Comparison of ENCODE assay signal across 9 cellular contexts in genomic region chr17:79007504-79008381, GRCh38. TPM values are rescaled to one million over a fixed set of nuclear protein-coding genes. Genes with fewer than 3 reads are reported as not detected.
DNase-seq lines count a peak whose midpoint lies in the region; ATAC-seq, FAIRE-seq and TF ChIP-seq lines count a peak whose summit lies in the region.
"Had no signal": no experiment of that assay in that cellular context is flagged by ENCODE, and none has a peak within 500 bp of the region (broad histone marks: within the 10 kb centered on the region; RNA-seq: fewer than 3 reads in every experiment).

No MANE protein-coding gene starts in this region.

- DNase-seq in A549 (ENCODE audit: low read depth in 1 of 2, low spot score in 1 of 2) (no peak), HFF-Myc (ENCODE audit: extremely low read depth, low read depth) (no peak), K562 (ENCODE audit: extremely low read depth in 1 of 4, low spot score in 3 of 4) (peak in 1 of 4 experiments; percentile 9), G401 (ENCODE audit: low spot score) (no peak), frontal cortex (ENCODE audit: low spot score in 2 of 2) (no peak), NCI-H446 treated with DMSO at 0.1 percent for 48 hours (lab: John Stamatoyannopoulos, UW) (no peak)
- DNase-seq: stimulated activated CD4-positive, alpha-beta T cell treated with anti-CD3 and anti-CD28 coated beads, Interleukin-4, amount 100 ng/mL, for 1 hour had no signal

- TF ChIP-seq RAD21 in A549 (conservative IDR thresholded peaks at IDR 0.05 in 1 of 2, IDR thresholded peaks at IDR 0.05 in 1 of 2) = no peak
- no peak for TF ChIP-seq RAD21 in K562 (CRISPR knock-in tag; conservative IDR thresholded peaks at IDR 0.05 in 1 of 2, IDR thresholded peaks at IDR 0.05 in 1 of 2)

- peaks cover 8% of the 10 kb centered on the region for H3K9me1 ChIP-seq in K562 (ENCODE audit: control insufficient read depth, insufficient read depth, low read length)

- no peak for TF ChIP-seq POLR2A in A549 (IDR thresholded peaks at IDR 0.05; ENCODE audit: low read length)
- no peak for TF ChIP-seq POLR2A in K562 (conservative IDR thresholded peaks at IDR 0.05)

- in situ Hi-C loops in K562 (cut with MboI) (no loop called here), G401 (cut with HindIII; ENCODE audit: low sequenced_read_pairs) (no loop called here)

- no peak overlapping the region for H2AFZ ChIP-seq in K562 (ENCODE audit: low read depth, low read length)

- peaks cover 56% of the 10 kb centered on the region for H3K79me2 ChIP-seq in K562 (ENCODE audit: control insufficient read depth, insufficient read depth, low read length)

- no peak for FAIRE-seq in A549 (lab: Jason Lieb, UNC)
- no peak for FAIRE-seq in K562 (lab: Jason Lieb, UNC)
- no peak for FAIRE-seq in frontal cortex (lab: Jason Lieb, UNC)

- peak overlapping the region in 1 of 2 experiments; percentile 75; a peak in 2 of 4 replicates for H3K9ac ChIP-seq in K562 (ENCODE audit: insufficient read depth in 1 of 2, low read depth in 2 of 2, low read length in 2 of 2)
- peak overlapping the region; percentile 78 for H3K9ac ChIP-seq in mucosa of stomach (ENCODE audit: low read length)

- BruUV-seq in K562 (replicated peaks; lab: Mats Ljungman, UMichigan) = no TSS peak

- WGBS in A549 (ENCODE audit: missing lambda C conversion rate) = 89% methylated on average over 21 of the region's 21 CpGs
- WGBS in K562 (ENCODE audit: insufficient coverage, low coverage, missing lambda C conversion rate) = 79% methylated on average over 20 of the region's 21 CpGs

- H3K4me1 ChIP-seq in A549 = peaks cover 31% of the 10 kb centered on the region
- H3K4me1 ChIP-seq in K562 (replicated peaks in 1 of 2; ENCODE audit: control insufficient read depth in 2 of 2, insufficient read depth in 2 of 2, low read length in 2 of 2) = peaks cover 25 to 30% of the 10 kb centered on the region in 2 experiments
- peaks cover 56% of the 10 kb centered on the region for H3K4me1 ChIP-seq in mucosa of stomach (ENCODE audit: control insufficient read depth, insufficient read depth, low read length)

- CTCF ChIA-PET in A549 (lab: Yijun Ruan, JAX) = interaction anchor here (0.9 to 3.2 kb wide), 7 partner anchors 11 to 383 kb away, joined by 3 to 15 read pairs (median 4); no protein-coding TSS in a partner anchor
- CTCF ChIA-PET in K562 (lab: Yijun Ruan, JAX; ENCODE audit: low intra/inter-chr PET ratio) = no interaction called here

- H4K20me1 ChIP-seq in K562 (replicated peaks; ENCODE audit: control insufficient read depth, insufficient read depth, low read length) = peaks cover 17% of the 10 kb centered on the region

- H3K4me2 ChIP-seq in A549 (peak overlapping the region; percentile 94), K562 (ENCODE audit: insufficient read depth, low read length) (peak overlapping the region; percentile 98; the same call in 1 of the 2 replicates)

- H3K27ac ChIP-seq in A549 (no peak overlapping the region; a peak in 1 of 6 replicates), K562 (ENCODE audit: extremely low read depth, low read depth, low read length) (no peak overlapping the region)

- no peak for TF ChIP-seq CTCF in A549 (IDR thresholded peaks at IDR 0.05)
- no peak for TF ChIP-seq CTCF in HFF-Myc (IDR thresholded peaks at IDR 0.05; ENCODE audit: low read depth, low read length, missing control alignments)
- no peak for TF ChIP-seq CTCF in K562 (IDR thresholded peaks at IDR 0.05 in 2 of 3, conservative IDR thresholded peaks at IDR 0.05 in 1 of 3; ENCODE audit: insufficient read depth in 2 of 3, low read depth in 1 of 3, low read length in 3 of 3)

- H3K36me3 ChIP-seq in K562 (ENCODE audit: control insufficient read depth, insufficient read depth, low read length) (peaks cover 19% of the 10 kb centered on the region; the same call in 2 of the 3 replicates), mucosa of stomach (ENCODE audit: control insufficient read depth, insufficient read depth, low read length) (no peaks in the 10 kb centered on the region)

- ATAC-seq in A549 (no peak), K562 (no peak), GM19467 (IDR thresholded peaks at IDR 0.05; ENCODE audit: unreplicated experiment) (no peak)

- POLR2A ChIA-PET in A549 (lab: Yijun Ruan, JAX) = no interaction called here
- POLR2A ChIA-PET in K562 (lab: Yijun Ruan, JAX) = interaction anchor here (0.6 to 1.4 kb wide), 3 partner anchors 21 to 403 kb away, joined by 3 to 5 read pairs (median 4); no protein-coding TSS in a partner anchor

- H3K27me3 ChIP-seq in K562 (ENCODE audit: control insufficient read depth in 2 of 2, insufficient read depth in 2 of 2, low read length in 2 of 2) = no peaks in the 10 kb centered on the region
- no peaks in the 10 kb centered on the region for H3K27me3 ChIP-seq in mucosa of stomach (ENCODE audit: control insufficient read depth, insufficient read depth, low read length)

- intact Hi-C loops in K562 (cut with micrococcal nuclease) = no loop called here

- H3K9me3 ChIP-seq in A549 (no peaks in the 10 kb centered on the region), K562 (replicated peaks; ENCODE audit: control insufficient read depth, insufficient read depth, low read depth, low read length) (no peaks in the 10 kb centered on the region), mucosa of stomach (ENCODE audit: control insufficient read depth, low read length) (no peaks in the 10 kb centered on the region)

- H3K4me3 ChIP-seq in A549 (peak overlapping the region; percentile 98; the same call in 1 of the 3 replicates), HFF-Myc (replicated peaks; ENCODE audit: low read depth, low read length) (peak overlapping the region; percentile 96), K562 (0 out of 2 replicates have a peak overlapping the region, but pooled peaks have one; percentile 98), mucosa of stomach (ENCODE audit: low read length) (peak overlapping the region; percentile 63)

- TF ChIP-seq EP300 in A549 (IDR thresholded peaks at IDR 0.05) (no peak), K562 (IDR thresholded peaks at IDR 0.05; ENCODE audit: low read length) (no peak)

RNA-seq across cellular contexts. Expression of gene CANT1, which starts 1.8 kb away (rescaled TPM):
- polyA plus RNA-seq in A549 (2011; rRNA removed) (65.5 and 70.0 TPM in 2 replicates), A549 (2017; fragmentation: RNase III; extraction: RNeasy Plus Mini Kit Qiagen cat#74134 plus additional on column Dnase treatment) (63.4 to 67.6 TPM (median 66.8 TPM) in 3 replicates), K562 (2011; rRNA removed) (22.5 and 27.2 TPM in 2 replicates), K562 (2014; fragmentation: Illumina TruSeq; extraction: Trizol) (25.8 and 29.2 TPM in 2 replicates), K562 (2014; fragmentation: Nextera tagmentation; extraction: Ambion mirVana) (1 to 10 TPM; 2.7 to 2.9 TPM), K562 (2014; rRNA removed) (24.9 and 25.2 TPM in 2 replicates)
- polyA plus RNA-seq in A549 (2012; cell fraction: cytosol; rRNA removed) = 73.1 and 91.1 TPM in 2 replicates
- polyA plus RNA-seq in A549 (2012; cell fraction: nucleus; rRNA removed) = 73.9 and 106 TPM in 2 replicates
- polyA minus RNA-seq in A549 (2011; rRNA and poly(A)+ RNA removed) = 66.6 and 67.2 TPM in 2 replicates
- total RNA-seq in K562 (2011; cell fraction: chromatin; rRNA removed; ENCODE audit: low replicate concordance) = 43.0 and 99.3 TPM in 2 replicates
- 96.1 and 114 TPM in 2 replicates for total RNA-seq in K562 (2011; cell fraction: nucleolus; rRNA removed)
- 74.2 and 76.3 TPM in 2 replicates for total RNA-seq in K562 (2011; cell fraction: nucleoplasm; rRNA removed)
- total RNA-seq in K562 (2014; rRNA removed) (25.7 and 30.6 TPM in 2 replicates), K562 (2014; rRNA removed; fragmentation: Illumina TruSeq; extraction: Trizol) (12.6 and 13.9 TPM in 2 replicates), K562 (2015; rRNA removed; fragmentation: Illumina TruSeq; extraction: Trizol) (21.6 and 23.9 TPM in 2 replicates), K562 (2021) (66.4 and 68.4 TPM in 2 replicates), frontal cortex (17.5 TPM)
- polyA plus RNA-seq in K562 (2011; cell fraction: cytosol; rRNA removed) = 22.3 and 42.0 TPM in 2 replicates
- polyA plus RNA-seq in K562 (2011; cell fraction: nucleus; rRNA removed) = 19.9 and 27.7 TPM in 2 replicates
- 50.7 and 73.7 TPM in 2 replicates for polyA plus RNA-seq in K562 (2012)
- 26.4 and 26.9 TPM in 2 replicates for polyA minus RNA-seq in K562 (2011; rRNA and poly(A)+ RNA removed)
- polyA minus RNA-seq in K562 (2011; cell fraction: cytosol; rRNA and poly(A)+ RNA removed) = 29.2 and 54.9 TPM in 2 replicates
- polyA minus RNA-seq in K562 (2011; cell fraction: nucleus; rRNA and poly(A)+ RNA removed) = 12.3 and 17.8 TPM in 2 replicates
- 66.1 and 80.1 TPM in 2 replicates for total RNA-seq in G401 (2014; rRNA removed; shearing (Covaris generic))

RNA-seq across cellular contexts. Expression of gene C1QTNF1, which starts 16.2 kb away (rescaled TPM):
- polyA plus RNA-seq in A549 (2011; rRNA removed) = 10.2 and 13.2 TPM in 2 replicates
- polyA plus RNA-seq in A549 (2012; cell fraction: cytosol; rRNA removed) = 5.2 and 8.3 TPM in 2 replicates
- 15.4 and 16.1 TPM in 2 replicates for polyA plus RNA-seq in A549 (2012; cell fraction: nucleus; rRNA removed)
- 26.1 to 27.8 TPM (median 27.3 TPM) in 3 replicates for polyA plus RNA-seq in A549 (2017; fragmentation: RNase III; extraction: RNeasy Plus Mini Kit Qiagen cat#74134 plus additional on column Dnase treatment)
- 12.9 and 13.3 TPM in 2 replicates for polyA minus RNA-seq in A549 (2011; rRNA and poly(A)+ RNA removed)
- total RNA-seq in K562 (2011; cell fraction: chromatin; rRNA removed; ENCODE audit: low replicate concordance) = not detected in 2 replicates
- total RNA-seq in K562 (2011; cell fraction: nucleolus; rRNA removed) = not detected in 2 replicates
- not detected in 2 replicates for total RNA-seq in K562 (2011; cell fraction: nucleoplasm; rRNA removed)
- not detected in 2 replicates for total RNA-seq in K562 (2014; rRNA removed)
- total RNA-seq in K562 (2014; rRNA removed; fragmentation: Illumina TruSeq; extraction: Trizol) = not detected in 2 replicates
- not detected in 2 replicates for total RNA-seq in K562 (2015; rRNA removed; fragmentation: Illumina TruSeq; extraction: Trizol)
- 0.09 and 0.22 TPM in 2 replicates for total RNA-seq in K562 (2021)
- polyA plus RNA-seq in K562 (2011; rRNA removed) = not detected in 2 replicates
- polyA plus RNA-seq in K562 (2011; cell fraction: cytosol; rRNA removed) = not detected in 2 replicates
- polyA plus RNA-seq in K562 (2011; cell fraction: nucleus; rRNA removed) = not detected in 2 replicates
- polyA plus RNA-seq in K562 (2012) = not detected in 2 replicates
- polyA plus RNA-seq in K562 (2014; fragmentation: Illumina TruSeq; extraction: Trizol) = not detected in 2 replicates
- not detected for polyA plus RNA-seq in K562 (2014; fragmentation: Nextera tagmentation; extraction: Ambion mirVana)
- not detected in 2 replicates for polyA plus RNA-seq in K562 (2014; rRNA removed)
- not detected in 2 replicates for polyA minus RNA-seq in K562 (2011; rRNA and poly(A)+ RNA removed)
- not detected in 2 replicates for polyA minus RNA-seq in K562 (2011; cell fraction: cytosol; rRNA and poly(A)+ RNA removed)
- not detected in 2 replicates for polyA minus RNA-seq in K562 (2011; cell fraction: nucleus; rRNA and poly(A)+ RNA removed)
- total RNA-seq in G401 (2014; rRNA removed; shearing (Covaris generic)) = not detected in 2 replicates
- 0.41 TPM for total RNA-seq in frontal cortex

RNA-seq across cellular contexts. Expression of gene LGALS3BP, which starts 28.0 kb away (rescaled TPM):
- 28.3 and 32.3 TPM in 2 replicates for polyA plus RNA-seq in A549 (2011; rRNA removed)
- polyA plus RNA-seq in A549 (2012; cell fraction: cytosol; rRNA removed) = 21.3 and 28.5 TPM in 2 replicates
- polyA plus RNA-seq in A549 (2012; cell fraction: nucleus; rRNA removed) = 104 and 148 TPM in 2 replicates
- polyA plus RNA-seq in A549 (2017; fragmentation: RNase III; extraction: RNeasy Plus Mini Kit Qiagen cat#74134 plus additional on column Dnase treatment) = 59.5 to 66.1 TPM (median 60.0 TPM) in 3 replicates
- 34.3 and 41.5 TPM in 2 replicates for polyA minus RNA-seq in A549 (2011; rRNA and poly(A)+ RNA removed)
- 1.6 and 6.3 TPM in 2 replicates for total RNA-seq in K562 (2011; cell fraction: chromatin; rRNA removed; ENCODE audit: low replicate concordance)
- 7.7 and 7.8 TPM in 2 replicates for total RNA-seq in K562 (2011; cell fraction: nucleolus; rRNA removed)
- total RNA-seq in K562 (2011; cell fraction: nucleoplasm; rRNA removed) = 4.3 and 5.4 TPM in 2 replicates
- 4.8 and 5.9 TPM in 2 replicates for total RNA-seq in K562 (2014; rRNA removed)
- total RNA-seq in K562 (2014; rRNA removed; fragmentation: Illumina TruSeq; extraction: Trizol) = 0.73 and 1.4 TPM in 2 replicates
- 4.4 and 4.7 TPM in 2 replicates for total RNA-seq in K562 (2015; rRNA removed; fragmentation: Illumina TruSeq; extraction: Trizol)
- total RNA-seq in K562 (2021) = 5.3 and 8.7 TPM in 2 replicates
- 0.68 and 2.4 TPM in 2 replicates for polyA plus RNA-seq in K562 (2011; rRNA removed)
- 1.2 and 2.3 TPM in 2 replicates for polyA plus RNA-seq in K562 (2011; cell fraction: cytosol; rRNA removed)
- polyA plus RNA-seq in K562 (2011; cell fraction: nucleus; rRNA removed) = 3.9 and 8.1 TPM in 2 replicates
- 8.6 and 29.2 TPM in 2 replicates for polyA plus RNA-seq in K562 (2012)
- 3.8 and 4.2 TPM in 2 replicates for polyA plus RNA-seq in K562 (2014; fragmentation: Illumina TruSeq; extraction: Trizol)
- polyA plus RNA-seq in K562 (2014; fragmentation: Nextera tagmentation; extraction: Ambion mirVana) = under 1 TPM; 0.39 to 0.59 TPM
- polyA plus RNA-seq in K562 (2014; rRNA removed) = 3.2 and 3.3 TPM in 2 replicates
- 1.1 and 1.3 TPM in 2 replicates for polyA minus RNA-seq in K562 (2011; rRNA and poly(A)+ RNA removed)
- 4.7 and 6.4 TPM in 2 replicates for polyA minus RNA-seq in K562 (2011; cell fraction: cytosol; rRNA and poly(A)+ RNA removed)
- 1.4 and 2.8 TPM in 2 replicates for polyA minus RNA-seq in K562 (2011; cell fraction: nucleus; rRNA and poly(A)+ RNA removed)
- total RNA-seq in G401 (2014; rRNA removed; shearing (Covaris generic)) = 24.1 and 44.7 TPM in 2 replicates
- total RNA-seq in frontal cortex = 10.6 TPM
